ENCODE assay signal across 1 cellular context in genomic region chr15:57340673-57341259, GRCh38.
TF ChIP-seq lines count a peak whose summit lies in the region.

No MANE protein-coding gene starts in this region.

TF ChIP-seq in K562, 482 proteins besides CTCF, POLR2A, EP300 and RAD21 (continued from another document):
- no peak for TF ChIP-seq ELK3 (CRISPR knock-in tag; IDR thresholded peaks at IDR 0.05)
- no peak for TF ChIP-seq MCM5 (IDR thresholded peaks at IDR 0.05; ENCODE audit: low read depth)
- TF ChIP-seq ARID2 (IDR thresholded peaks at IDR 0.05), result peak; percentile 54; the same call in 1 of the 2 replicates
- TF ChIP-seq SMARCC2 (IDR thresholded peaks at IDR 0.05; ENCODE audit: low read depth), result no peak
- no peak for TF ChIP-seq CBFB (CRISPR knock-in tag; IDR thresholded peaks at IDR 0.05)
- TF ChIP-seq ARID3A (IDR thresholded peaks at IDR 0.05; ENCODE audit: borderline replicate concordance, low read depth, low read length), result no peak
- peak; percentile 62; the same call in 1 of the 2 replicates for TF ChIP-seq CC2D1A (IDR thresholded peaks at IDR 0.05)
- 0 out of 2 replicates have a peak, but pooled peaks have one; percentile 13 for TF ChIP-seq ZNF316 (IDR thresholded peaks at IDR 0.05)
